10 cellular contexts compared by ENCODE assay signal in genomic region chr9:105405514-105406131, GRCh38. TPM values are rescaled to one million over a fixed set of nuclear protein-coding genes. Genes with fewer than 3 reads are reported as not detected.
DNase-seq lines count a peak whose midpoint lies in the region; ATAC-seq and TF ChIP-seq lines count a peak whose summit lies in the region.
"Had no signal": no experiment of that assay in that cellular context is flagged by ENCODE, and none has a peak within 500 bp of the region (broad histone marks: within the 10 kb centered on the region; RNA-seq: fewer than 3 reads in every experiment).

No MANE protein-coding gene starts in this region.

- CTCF ChIA-PET in RWPE1 (lab: Yijun Ruan, JAX) = interaction anchor here (0.6 to 2.7 kb wide), 4 partner anchors 10 to 169 kb away, joined by 3 to 10 read pairs (median 4); no protein-coding TSS in a partner anchor

- DNase-seq in NCI-H524 treated with DMSO at 0.1 percent for 48 hours (lab: John Stamatoyannopoulos, UW) (peak; percentile 100), spleen (no peak), RWPE1 (ENCODE audit: low spot score) (no peak), OCI-M2 (lab: John Stamatoyannopoulos, UW; ENCODE audit: unreplicated experiment) (no peak)
- peak; percentile 32 for DNase-seq in activated gamma-delta T cell treated with anti-CD3 and anti-CD28 coated beads, Interleukin-2, amount 50 U/mL, for 16 hours (ENCODE audit: low read depth)
- peak; percentile 14 to 30 for DNase-seq in stimulated activated CD4-positive, alpha-beta T cell treated with anti-CD3 and anti-CD28 coated beads, Interleukin-4, amount 100 ng/mL, for 48 hours (ENCODE audit: low read depth in 2 of 2)

- peaks cover 0 to 24% (median 0%) of the 10 kb centered on the region in 7 donors for H3K27me3 ChIP-seq in spleen (replicated peaks in 1 of 7)

- TF ChIP-seq POLR2A in spleen (IDR thresholded peaks at IDR 0.05) = no peak

- POLR2A ChIA-PET in RWPE1 (lab: Yijun Ruan, JAX; ENCODE audit: low non-redundant PET) = no interaction called here

- 10 to 13% (median 12%) methylated on average over 6 of the region's 6 CpGs for WGBS in spleen, 5 donors

- H3K4me1 ChIP-seq in spleen = peaks cover 4 to 30% (median 14%) of the 10 kb centered on the region in 6 donors

- H3K9me3 ChIP-seq in spleen = peaks cover 0 to 20% (median 8%) of the 10 kb centered on the region in 8 donors

- H3K36me3 ChIP-seq in spleen = no peaks in the 10 kb centered on the region

- H3K4me3 ChIP-seq in spleen = no peak overlapping the region
- H3K4me3 ChIP-seq: skin epidermis had no signal

- intact Hi-C loops in spleen (cut with DNase I; ENCODE audit: low total_unique reads) = no loop called here

- TF ChIP-seq CTCF in spleen (IDR thresholded peaks at IDR 0.05 in 8 of 11, conservative IDR thresholded peaks at IDR 0.05 in 3 of 11) = no peak
- TF ChIP-seq CTCF in RWPE1 (conservative IDR thresholded peaks at IDR 0.05; ENCODE audit: low read depth) = no peak

- no peak overlapping the region for H3K27ac ChIP-seq in spleen
- no peak overlapping the region for H3K27ac ChIP-seq in RWPE1
- H3K27ac ChIP-seq: skin epidermis, VCaP had no signal

- ATAC-seq in GM18870 (IDR thresholded peaks at IDR 0.05; ENCODE audit: unreplicated experiment) (peak; percentile 97), HG02938 (IDR thresholded peaks at IDR 0.05; ENCODE audit: unreplicated experiment) (peak; percentile 96)

RNA-seq across cellular contexts. Expression of gene FSD1L, which starts 42.2 kb away (rescaled TPM):
- total RNA-seq in spleen = 1 to 10 TPM; 3.0 to 5.8 (median 5.1) TPM
- under 1 TPM; 0.70 to 0.90 (median 0.74) TPM for polyA plus RNA-seq in spleen

Comparison
In these comparisons a context has a peak if more than half of its experiments do, and no peak if none do; other contexts are left out.
1. DNase-seq: peak in NCI-H524 treated with DMSO at 0.1 percent for 48 hours (single experiment), activated gamma-delta T cell treated with anti-CD3 and anti-CD28 coated beads, Interleukin-2, amount 50 U/mL, for 16 hours (single experiment) and stimulated activated CD4-positive, alpha-beta T cell treated with anti-CD3 and anti-CD28 coated beads, Interleukin-4, amount 100 ng/mL, for 48 hours (2 of 2); none in spleen (single experiment), RWPE1 (single experiment) and OCI-M2 (single experiment).